Comparison of ENCODE assay signal across 16 cellular contexts in genomic region chr7:135208417-135208793, GRCh38. TPM values are rescaled to one million over a fixed set of nuclear protein-coding genes. Genes with fewer than 3 reads are reported as not detected.
A peak's percentile ranks its signal among the peaks of the same experiment; 100 is the strongest.
DNase-seq lines count a peak whose midpoint lies in the region; ATAC-seq and TF ChIP-seq lines count a peak whose summit lies in the region.
"Had no signal": no experiment of that assay in that cellular context is flagged by ENCODE, and none has a peak within 500 bp of the region (broad histone marks: within the 10 kb centered on the region; RNA-seq: fewer than 3 reads in every experiment).

No MANE protein-coding gene starts in this region.

- H3K27me3 ChIP-seq in hepatocyte: no peaks in the 10 kb centered on the region
- H3K27me3 ChIP-seq: upper lobe of right lung had no signal

- 89% methylated on average over 5 of the region's 5 CpGs for WGBS in hepatocyte (ENCODE audit: low lambda C conversion rate, missing lambda C conversion rate)

- no peaks in the 10 kb centered on the region for H4K20me1 ChIP-seq in hepatocyte (ENCODE audit: insufficient read depth, poor library complexity, severe bottlenecking)

- no peak for ATAC-seq in stimulated activated memory B cell treated with anti-CD40 and anti-IgM and Interleukin-4, amounts not matched to agents 10 μg/mL and 1 μg/mL and 100 μg/mL, for 72 hours
- no peak for ATAC-seq in HG03521 (IDR thresholded peaks at IDR 0.05; ENCODE audit: unreplicated experiment)
- ATAC-seq: A549; activated T-helper 17 cell treated with anti-CD3 and anti-CD28 coated beads, Interleukin-2, amount 50 U/mL, for 72 hours; upper lobe of right lung had no signal

- no peak for DNase-seq in activated CD4-positive, alpha-beta T cell treated with anti-CD3 and anti-CD28 coated beads, Interleukin-2, amount 10 ng/mL, durations not matched to agents 24 days and 14 days
- no peak for DNase-seq in activated CD4-positive, alpha-beta T cell treated with anti-CD3 and anti-CD28 coated beads for 1 hour
- DNase-seq in RWPE1 (ENCODE audit: low spot score) (no peak), hepatocyte (ENCODE audit: low spot score) (no peak), GM19240 (ENCODE audit: insufficient read length, low spot score) (no peak)
- DNase-seq in activated CD4-positive, CD25-positive, alpha-beta regulatory T cell (lab: John Stamatoyannopoulos, UW): no peak
- DNase-seq: activated CD4-positive, alpha-beta T cell treated with anti-CD3 and anti-CD28 coated beads for 48 hours; DND-41; NCI-H187 treated with DMSO at 0.1 percent for 48 hours; upper lobe of right lung had no signal

- H3K27ac Mint-ChIP-seq in activated CD4-positive, alpha-beta T cell treated with anti-CD3 and anti-CD28 coated beads, Interleukin-2, amount 10 ng/mL, durations not matched to agents 24 days and 14 days: no peak overlapping the region
- H3K27ac Mint-ChIP-seq in stimulated activated memory B cell treated with anti-CD40 and anti-IgM and Interleukin-4, amounts not matched to agents 10 μg/mL and 1 μg/mL and 100 μg/mL, for 72 hours: peak overlapping the region; percentile 95
- H3K27ac Mint-ChIP-seq: activated T-helper 17 cell treated with anti-CD3 and anti-CD28 coated beads, Interleukin-2, amount 50 U/mL, for 72 hours had no signal

- H3K9me3 ChIP-seq in hepatocyte (ENCODE audit: low read depth): no peaks in the 10 kb centered on the region
- H3K9me3 ChIP-seq: A549, upper lobe of right lung had no signal

- H3K36me3 ChIP-seq in hepatocyte (replicated peaks; ENCODE audit: insufficient read depth, low read depth): no peaks in the 10 kb centered on the region

- intact Hi-C loops in activated CD4-positive, alpha-beta T cell treated with anti-CD3 and anti-CD28 coated beads, Interleukin-2, amount 10 ng/mL, durations not matched to agents 24 days and 14 days (cut with micrococcal nuclease): no loop called here

- no peaks in the 10 kb centered on the region for H3K27me3 Mint-ChIP-seq in activated CD4-positive, alpha-beta T cell treated with anti-CD3 and anti-CD28 coated beads, Interleukin-2, amount 10 ng/mL, durations not matched to agents 24 days and 14 days
- no peaks in the 10 kb centered on the region for H3K27me3 Mint-ChIP-seq in stimulated activated memory B cell treated with anti-CD40 and anti-IgM and Interleukin-4, amounts not matched to agents 10 μg/mL and 1 μg/mL and 100 μg/mL, for 72 hours
- H3K27me3 Mint-ChIP-seq: activated T-helper 17 cell treated with anti-CD3 and anti-CD28 coated beads, Interleukin-2, amount 50 U/mL, for 72 hours had no signal

- H3K9me2 ChIP-seq in hepatocyte (replicated peaks; ENCODE audit: insufficient read depth): no peaks in the 10 kb centered on the region

- no peak for TF ChIP-seq CTCF in RWPE1 (conservative IDR thresholded peaks at IDR 0.05; ENCODE audit: low read depth)
- TF ChIP-seq CTCF in hepatocyte (IDR thresholded peaks at IDR 0.05; ENCODE audit: poor library complexity): no peak

- CTCF ChIA-PET in RWPE1 (lab: Yijun Ruan, JAX): no interaction called here

- H3K4me2 ChIP-seq in hepatocyte: peak overlapping the region; percentile 27
- H3K4me2 ChIP-seq: A549 had no signal

- peak overlapping the region; percentile 4 for H3K4me3 Mint-ChIP-seq in activated CD4-positive, alpha-beta T cell treated with anti-CD3 and anti-CD28 coated beads, Interleukin-2, amount 10 ng/mL, durations not matched to agents 24 days and 14 days
- H3K4me3 Mint-ChIP-seq in stimulated activated memory B cell treated with anti-CD40 and anti-IgM and Interleukin-4, amounts not matched to agents 10 μg/mL and 1 μg/mL and 100 μg/mL, for 72 hours: peak overlapping the region; percentile 70
- H3K4me3 Mint-ChIP-seq: activated T-helper 17 cell treated with anti-CD3 and anti-CD28 coated beads, Interleukin-2, amount 50 U/mL, for 72 hours had no signal

- peaks cover 11% of the 10 kb centered on the region for H3K4me1 ChIP-seq in hepatocyte (ENCODE audit: insufficient read depth)

- no peak overlapping the region for H2AFZ ChIP-seq in hepatocyte

- H3K4me3 ChIP-seq in hepatocyte: no peak overlapping the region
- H3K4me3 ChIP-seq: A549, skin epidermis, upper lobe of right lung had no signal

- H3K27ac ChIP-seq in RWPE1 (0 out of 2 replicates have a peak overlapping the region, but pooled peaks have one; percentile 16), hepatocyte (no peak overlapping the region)
- H3K27ac ChIP-seq: A549, epithelial cell of prostate, upper lobe of right lung had no signal

- POLR2A ChIA-PET in RWPE1 (lab: Yijun Ruan, JAX; ENCODE audit: low non-redundant PET): no interaction called here

- H3K36me3 Mint-ChIP-seq in activated CD4-positive, alpha-beta T cell treated with anti-CD3 and anti-CD28 coated beads, Interleukin-2, amount 10 ng/mL, durations not matched to agents 24 days and 14 days (ENCODE audit: low read depth): peaks cover 29% of the 10 kb centered on the region
- H3K36me3 Mint-ChIP-seq in stimulated activated memory B cell treated with anti-CD40 and anti-IgM and Interleukin-4, amounts not matched to agents 10 μg/mL and 1 μg/mL and 100 μg/mL, for 72 hours: peaks cover 50% of the 10 kb centered on the region

- H3K79me2 ChIP-seq in hepatocyte: peaks cover 8% of the 10 kb centered on the region

- no peaks in the 10 kb centered on the region for H3K9me3 Mint-ChIP-seq in activated CD4-positive, alpha-beta T cell treated with anti-CD3 and anti-CD28 coated beads, Interleukin-2, amount 10 ng/mL, durations not matched to agents 24 days and 14 days
- H3K9me3 Mint-ChIP-seq in stimulated activated memory B cell treated with anti-CD40 and anti-IgM and Interleukin-4, amounts not matched to agents 10 μg/mL and 1 μg/mL and 100 μg/mL, for 72 hours: no peaks in the 10 kb centered on the region
- H3K9me3 Mint-ChIP-seq: activated T-helper 17 cell treated with anti-CD3 and anti-CD28 coated beads, Interleukin-2, amount 50 U/mL, for 72 hours had no signal

- peaks cover 40% of the 10 kb centered on the region for H3K4me1 Mint-ChIP-seq in activated CD4-positive, alpha-beta T cell treated with anti-CD3 and anti-CD28 coated beads, Interleukin-2, amount 10 ng/mL, durations not matched to agents 24 days and 14 days
- H3K4me1 Mint-ChIP-seq in stimulated activated memory B cell treated with anti-CD40 and anti-IgM and Interleukin-4, amounts not matched to agents 10 μg/mL and 1 μg/mL and 100 μg/mL, for 72 hours: peaks cover 66% of the 10 kb centered on the region

RNA-seq across cellular contexts. Expression of gene WDR91, which starts 2.9 kb away (rescaled TPM):
- 25.8 and 26.6 TPM in 2 replicates for total RNA-seq in activated CD4-positive, alpha-beta T cell treated with anti-CD3 and anti-CD28 coated beads, Interleukin-2, amount 10 ng/mL, durations not matched to agents 24 days and 14 days
- 7.3 and 8.0 TPM in 2 replicates for total RNA-seq in hepatocyte
- 8.2 and 8.5 TPM in 2 replicates for polyA plus RNA-seq in hepatocyte

RNA-seq across cellular contexts. Expression of gene STRA8, which starts 25.2 kb away (rescaled TPM):
- total RNA-seq in activated CD4-positive, alpha-beta T cell treated with anti-CD3 and anti-CD28 coated beads, Interleukin-2, amount 10 ng/mL, durations not matched to agents 24 days and 14 days: not detected in 2 replicates
- total RNA-seq in hepatocyte: not detected in 2 replicates
- polyA plus RNA-seq in hepatocyte: not detected in 2 replicates
- total RNA-seq: activated T-helper 17 cell treated with anti-CD3 and anti-CD28 coated beads, Interleukin-2, amount 50 U/mL, for 72 hours; upper lobe of right lung had no signal
- polyA plus RNA-seq: A549 had no signal

RNA-seq across cellular contexts. Expression of gene CYREN, which starts 37.9 kb away (rescaled TPM):
- total RNA-seq in activated CD4-positive, alpha-beta T cell treated with anti-CD3 and anti-CD28 coated beads, Interleukin-2, amount 10 ng/mL, durations not matched to agents 24 days and 14 days: 52.8 and 55.1 TPM in 2 replicates
- 41.6 and 43.2 TPM in 2 replicates for total RNA-seq in hepatocyte
- polyA plus RNA-seq in hepatocyte: 45.2 and 53.5 TPM in 2 replicates
